10 cellular contexts compared by ENCODE assay signal in the genomic region with DNA sequence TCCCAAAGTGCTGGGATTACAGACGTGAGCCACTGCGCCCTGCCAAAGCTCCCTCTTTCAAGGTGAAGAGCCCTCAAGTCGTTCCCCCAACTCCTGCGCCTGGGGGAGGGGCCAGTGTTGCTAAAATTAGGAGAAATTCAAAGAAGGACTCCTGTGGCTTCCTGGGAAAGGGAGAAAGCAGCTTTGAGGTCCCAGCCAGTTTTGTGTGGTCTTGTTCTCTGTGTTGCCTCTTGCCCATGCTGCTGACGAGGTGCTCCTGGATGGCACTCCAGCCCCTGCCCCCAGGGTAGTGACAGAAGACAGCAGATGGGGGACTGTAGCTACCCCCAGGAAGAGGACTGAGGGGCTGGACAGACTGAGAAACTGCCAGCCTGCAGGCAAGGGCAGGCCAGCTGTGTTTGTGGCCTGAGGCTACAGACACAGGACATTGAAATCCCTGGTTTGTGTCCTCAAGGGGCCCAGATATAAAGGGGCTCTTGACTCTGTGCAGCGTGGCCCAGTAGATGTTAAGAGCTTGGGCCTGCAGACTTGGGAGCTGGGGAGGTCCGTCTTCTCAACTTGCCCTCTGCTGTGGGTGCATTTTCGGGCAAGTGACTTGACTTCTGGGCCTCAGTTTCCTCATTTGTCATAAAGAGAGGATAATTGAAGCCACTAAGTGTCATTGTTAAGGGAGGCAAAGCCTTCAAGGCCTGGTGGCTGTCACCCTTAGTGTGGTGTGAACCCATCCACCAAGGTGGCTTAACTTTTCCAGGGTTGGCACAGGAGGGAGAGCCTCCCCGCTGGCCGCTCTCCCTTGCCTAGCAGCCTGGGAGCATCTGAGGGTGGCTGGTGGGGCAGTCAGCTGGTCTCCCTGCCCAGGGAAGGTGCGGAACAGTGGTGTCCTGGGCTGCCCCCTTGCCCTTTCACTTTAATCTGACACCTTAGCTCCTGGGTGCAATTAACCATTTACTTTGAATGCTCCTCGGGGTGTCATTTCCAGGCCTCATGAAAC. TPM values are rescaled to one million over a fixed set of nuclear protein-coding genes. Genes with fewer than 3 reads are reported as not detected.
DNase-seq lines count a peak whose midpoint lies in the region; ATAC-seq, FAIRE-seq and TF ChIP-seq lines count a peak whose summit lies in the region.
"Had no signal": no experiment of that assay in that cellular context is flagged by ENCODE, and none has a peak within 500 bp of the region (broad histone marks: within the 10 kb centered on the region; RNA-seq: fewer than 3 reads in every experiment).

No MANE protein-coding gene starts in this region.

- H3K79me1 ChIP-seq in trophoblast cell (ENCODE audit: low read length), result peaks cover 27% of the 10 kb centered on the region

- H3K4me2 ChIP-seq in trophoblast cell (ENCODE audit: low read length), result no peak overlapping the region

- no peak for FAIRE-seq in HTR-8/SVneo (lab: Jason Lieb, UNC)
- FAIRE-seq: astrocyte, islet of Langerhans had no signal

- peak overlapping the region; percentile 6 to 78 for H3K27ac ChIP-seq in coronary artery
- H3K27ac ChIP-seq in trophoblast cell (ENCODE audit: low read depth, low read length), result peak overlapping the region; percentile 3

- peaks cover 13 to 20% of the 10 kb centered on the region in 2 experiments for H3K36me3 ChIP-seq in trophoblast cell (ENCODE audit: control insufficient read depth in 1 of 2, insufficient read depth in 2 of 2, low read length in 2 of 2)

- H3K4me1 ChIP-seq in trophoblast cell (ENCODE audit: control insufficient read depth in 1 of 2, insufficient read depth in 2 of 2, low read length in 2 of 2), result peaks cover 26 to 47% of the 10 kb centered on the region in 2 experiments

- H3K4ac ChIP-seq in trophoblast cell (ENCODE audit: low read depth, low read length), result no peak overlapping the region

- H3K4me3 ChIP-seq in GM12865 (ENCODE audit: low read depth, low read length) (peak overlapping the region; percentile 95), coronary artery (peak overlapping the region; percentile 57), trophoblast cell (ENCODE audit: low read depth, low read length) (no peak overlapping the region)

- no peak overlapping the region for H2BK5ac ChIP-seq in trophoblast cell (ENCODE audit: low read depth, low read length, poor library complexity)

- peak overlapping the region; percentile 41 for H4K91ac ChIP-seq in trophoblast cell (ENCODE audit: low read depth, low read length)

- H2AFZ ChIP-seq in trophoblast cell (ENCODE audit: insufficient read depth, low read length, poor library complexity), result no peak overlapping the region

- no peak overlapping the region for H2BK120ac ChIP-seq in trophoblast cell (ENCODE audit: insufficient read depth, low read length, poor library complexity)

- DNase-seq in GM12865 (ENCODE audit: low read depth) (peak; percentile 57), MV-4-11 (lab: John Stamatoyannopoulos, UW) (peak; percentile 64), coronary artery (ENCODE audit: low spot score) (no peak), trophoblast cell (peak in 1 of 2 donors; percentile 46), GF-D8 (lab: John Stamatoyannopoulos, UW) (no peak), SIG-M5 treated with dmso at 0.1 percent for 504 hours (lab: John Stamatoyannopoulos, UW; ENCODE audit: unreplicated experiment) (no peak), HTR-8/SVneo (ENCODE audit: insufficient read length, low spot score) (no peak)

- no peak for TF ChIP-seq CTCF in GM12865 (IDR thresholded peaks at IDR 0.05; ENCODE audit: insufficient read depth, low read depth, low read length, missing control alignments)
- TF ChIP-seq CTCF in coronary artery (IDR thresholded peaks at IDR 0.05), result no peak

- H3K14ac ChIP-seq in trophoblast cell (ENCODE audit: low read length), result no peak overlapping the region

- no peak overlapping the region for H3K9ac ChIP-seq in trophoblast cell (ENCODE audit: low read length)

- no peak overlapping the region for H3K23ac ChIP-seq in trophoblast cell (ENCODE audit: low read length)

- ATAC-seq in HG03565 (IDR thresholded peaks at IDR 0.05; ENCODE audit: unreplicated experiment), result no peak

- WGBS in trophoblast cell (ENCODE audit: extremely low coverage, insufficient coverage, insufficient read length), result no CpG with 5 or more reads among the region's 12 CpGs

- peak overlapping the region; percentile 0 for H3K18ac ChIP-seq in trophoblast cell (ENCODE audit: low read length)

- no peak overlapping the region for H2AK5ac ChIP-seq in trophoblast cell (ENCODE audit: low read length)

- no peaks in the 10 kb centered on the region for H3K27me3 ChIP-seq in trophoblast cell (ENCODE audit: insufficient read depth, low read length)

- no peak overlapping the region for H4K8ac ChIP-seq in trophoblast cell (ENCODE audit: low read depth, low read length)

- H3K79me2 ChIP-seq in trophoblast cell (ENCODE audit: control insufficient read depth, insufficient read depth, low read length, poor library complexity), result peaks cover 6% of the 10 kb centered on the region

- H3K9me3 ChIP-seq in trophoblast cell (ENCODE audit: insufficient read depth, low read depth, low read length), result no peaks in the 10 kb centered on the region

- H4K12ac ChIP-seq in trophoblast cell (ENCODE audit: low read depth, low read length), result no peak overlapping the region

- no peak overlapping the region for H2BK12ac ChIP-seq in trophoblast cell (ENCODE audit: low read length)

RNA-seq across cellular contexts. Expression of a gene that starts 4.1 kb away (rescaled TPM):
- polyA plus RNA-seq in trophoblast cell (2013), result 277 and 287 TPM in 2 replicates

RNA-seq across cellular contexts. Expression of a gene that starts 29.0 kb away (rescaled TPM):
- polyA plus RNA-seq in trophoblast cell (2013), result 0.22 and 0.33 TPM in 2 replicates

RNA-seq across cellular contexts. Expression of a gene that starts 38.8 kb away (rescaled TPM):
- polyA plus RNA-seq in trophoblast cell (2013), result 0.69 and 1.00 TPM in 2 replicates

Comparison
In these comparisons a context has a peak if more than half of its experiments do, and no peak if none do; other contexts are left out.
1. DNase-seq: peak in GM12865 (single experiment) and MV-4-11 (single experiment); none in coronary artery (single experiment), GF-D8 (single experiment), SIG-M5 treated with dmso at 0.1 percent for 504 hours (single experiment) and HTR-8/SVneo (single experiment).